In genomic region chr3:153443961-153444360, GRCh38 we compare ENCODE assay signal across 1 cellular context.
TF ChIP-seq lines count a peak whose summit lies in the region.

No MANE protein-coding gene starts in this region.

TF ChIP-seq in GM23338, 12 proteins besides CTCF, POLR2A, EP300 and RAD21 (continued from another document):
- TF ChIP-seq ZNF462 (CRISPR knock-in tag; IDR thresholded peaks at IDR 0.05) (no peak), ETS1 (IDR thresholded peaks at IDR 0.05) (no peak), NANOG (IDR thresholded peaks at IDR 0.05; ENCODE audit: borderline replicate concordance) (no peak), EZH2 (IDR thresholded peaks at IDR 0.05; ENCODE audit: low read depth, unreplicated experiment) (no peak), REST (IDR thresholded peaks at IDR 0.05; ENCODE audit: unreplicated experiment) (no peak), CREB1 (CRISPR knock-in tag; IDR thresholded peaks at IDR 0.05; ENCODE audit: low read depth) (no peak), ZNF114 (CRISPR knock-in tag; IDR thresholded peaks at IDR 0.05) (no peak), ZNF331 (CRISPR knock-in tag; IDR thresholded peaks at IDR 0.05; ENCODE audit: low read depth) (no peak), EZH2phosphoT487 (IDR thresholded peaks at IDR 0.05; ENCODE audit: unreplicated experiment) (no peak), STAT1 (IDR thresholded peaks at IDR 0.05; ENCODE audit: unreplicated experiment) (no peak)
